ENCODE assay signal across 8 cellular contexts in the genomic region with DNA sequence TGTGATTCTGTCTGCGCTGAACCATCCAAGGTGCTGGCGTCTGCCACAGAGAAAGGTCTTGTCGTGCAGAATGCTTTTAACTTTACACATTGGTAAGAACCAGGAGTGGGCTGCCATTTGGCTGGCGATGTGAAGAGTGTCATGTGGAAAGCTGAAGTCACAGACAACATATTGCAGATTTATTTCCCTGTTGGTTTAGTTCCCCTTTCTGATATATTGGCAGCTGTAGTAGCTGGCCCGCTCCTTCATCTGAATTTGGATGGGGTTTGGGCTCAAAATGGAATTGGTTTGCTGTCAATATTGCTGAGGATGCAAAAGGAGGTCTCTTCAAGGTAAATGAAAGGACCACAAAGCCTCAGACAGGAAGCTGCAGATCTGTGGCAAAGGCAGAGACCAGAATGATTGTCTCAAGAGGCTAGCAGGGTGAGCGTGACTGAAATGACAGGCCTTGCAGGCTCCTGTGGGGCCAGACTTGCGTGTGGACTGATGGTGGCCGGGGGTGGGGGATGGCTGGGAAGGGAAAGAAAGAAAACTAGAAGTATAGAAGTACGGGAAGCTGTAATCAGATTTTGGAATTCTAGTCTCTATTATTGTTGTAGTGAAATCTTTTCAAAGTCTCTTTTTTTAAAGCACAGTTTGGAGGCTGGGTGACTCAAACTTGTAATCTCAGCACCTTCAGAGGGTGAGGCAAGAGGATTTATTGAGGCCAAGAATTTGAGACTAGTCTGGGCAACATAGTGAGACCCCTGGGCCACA. TPM values are rescaled to one million over a fixed set of nuclear protein-coding genes. Genes with fewer than 3 reads are reported as not detected.
DNase-seq lines count a peak whose midpoint lies in the region; ATAC-seq and TF ChIP-seq lines count a peak whose summit lies in the region.

No MANE protein-coding gene starts in this region.

- no peak overlapping the region for H4K8ac ChIP-seq in trophoblast cell (ENCODE audit: low read depth, low read length)

- no peak overlapping the region for H3K23ac ChIP-seq in trophoblast cell (ENCODE audit: low read length)

- H2BK120ac ChIP-seq in trophoblast cell (ENCODE audit: insufficient read depth, low read length, poor library complexity), result no peak overlapping the region

- no peak overlapping the region for H2BK5ac ChIP-seq in trophoblast cell (ENCODE audit: low read depth, low read length, poor library complexity)

- no peak for TF ChIP-seq EP300 in upper lobe of left lung (IDR thresholded peaks at IDR 0.05)

- H3K4me2 ChIP-seq in MM.1S (ENCODE audit: low read depth, low read length) (peak overlapping the region; percentile 27; the same call in 1 of the 2 replicates), trophoblast cell (ENCODE audit: low read length) (no peak overlapping the region)

- H3K9me3 Mint-ChIP-seq in activated naive CD8-positive, alpha-beta T cell treated with anti-CD3 and anti-CD28 coated beads, Interleukin-2, amount 10 ng/mL, durations not matched to agents 7 days and 5 days, result peaks cover 4% of the 10 kb centered on the region

- H3F3A ChIP-seq in MM.1S (ENCODE audit: insufficient read depth, low read length), result peaks cover 15% of the 10 kb centered on the region

- peak overlapping the region; percentile 32; the same call in 1 of the 2 replicates for H3K27ac ChIP-seq in MM.1S (ENCODE audit: low read length)
- H3K27ac ChIP-seq in upper lobe of left lung, result peak overlapping the region in 3 of 4 donors; percentile 0 to 56 (median 52)
- no peak overlapping the region for H3K27ac ChIP-seq in trophoblast cell (ENCODE audit: low read depth, low read length)
- H3K27ac ChIP-seq in uterus, result no peak overlapping the region

- H2AK5ac ChIP-seq in trophoblast cell (ENCODE audit: low read length), result no peak overlapping the region

- H3K79me2 ChIP-seq in MM.1S (ENCODE audit: low read length) (no peaks in the 10 kb centered on the region), trophoblast cell (ENCODE audit: control insufficient read depth, insufficient read depth, low read length, poor library complexity) (no peaks in the 10 kb centered on the region)

- H3K9ac ChIP-seq in MM.1S (ENCODE audit: low read length) (no peak overlapping the region), trophoblast cell (ENCODE audit: low read length) (no peak overlapping the region)

- no peak for TF ChIP-seq CTCF in MM.1S (IDR thresholded peaks at IDR 0.05; ENCODE audit: low read length)
- TF ChIP-seq CTCF in upper lobe of left lung (IDR thresholded peaks at IDR 0.05), result no peak
- TF ChIP-seq CTCF in uterus (IDR thresholded peaks at IDR 0.05), result no peak

- H3K27me3 Mint-ChIP-seq in activated naive CD8-positive, alpha-beta T cell treated with anti-CD3 and anti-CD28 coated beads, Interleukin-2, amount 10 ng/mL, durations not matched to agents 7 days and 5 days, result no peaks in the 10 kb centered on the region

- H3K18ac ChIP-seq in trophoblast cell (ENCODE audit: low read length), result no peak overlapping the region

- peaks cover 21% of the 10 kb centered on the region for H3K4me1 ChIP-seq in MM.1S (ENCODE audit: low read length)
- peaks cover 3 to 9% (median 5%) of the 10 kb centered on the region in 4 donors for H3K4me1 ChIP-seq in upper lobe of left lung
- no peaks in the 10 kb centered on the region for H3K4me1 ChIP-seq in trophoblast cell (ENCODE audit: control insufficient read depth in 1 of 2, insufficient read depth in 2 of 2, low read length in 2 of 2)
- no peaks in the 10 kb centered on the region for H3K4me1 ChIP-seq in uterus

- peaks cover 60% of the 10 kb centered on the region for H3K4me1 Mint-ChIP-seq in activated naive CD8-positive, alpha-beta T cell treated with anti-CD3 and anti-CD28 coated beads, Interleukin-2, amount 10 ng/mL, durations not matched to agents 7 days and 5 days

- no peak overlapping the region for H3K14ac ChIP-seq in trophoblast cell (ENCODE audit: low read length)

- TF ChIP-seq POLR2A in upper lobe of left lung (IDR thresholded peaks at IDR 0.05) (peak in 1 of 4 donors; percentile 31), uterus (IDR thresholded peaks at IDR 0.05) (no peak)

- H3K36me3 Mint-ChIP-seq in activated naive CD8-positive, alpha-beta T cell treated with anti-CD3 and anti-CD28 coated beads, Interleukin-2, amount 10 ng/mL, durations not matched to agents 7 days and 5 days, result peaks cover 25% of the 10 kb centered on the region

- intact Hi-C loops in uterus (cut with DNase I; ENCODE audit: low total_unique reads), result no loop called here

- WGBS in upper lobe of left lung, 2 donors, result 66 to 84% methylated on average over 9 of the region's 9 CpGs
- no CpG with 5 or more reads among the region's 9 CpGs for WGBS in trophoblast cell (ENCODE audit: extremely low coverage, insufficient coverage, insufficient read length)

- H3K36me3 ChIP-seq in MM.1S (replicated peaks; ENCODE audit: insufficient read depth, low read length) (no peaks in the 10 kb centered on the region), upper lobe of left lung (no peaks in the 10 kb centered on the region), trophoblast cell (ENCODE audit: control insufficient read depth in 1 of 2, insufficient read depth in 2 of 2, low read length in 2 of 2) (no peaks in the 10 kb centered on the region), uterus (no peaks in the 10 kb centered on the region)

- H3K27me3 ChIP-seq in MM.1S (replicated peaks; ENCODE audit: insufficient read depth, low read length), result no peaks in the 10 kb centered on the region
- no peaks in the 10 kb centered on the region for H3K27me3 ChIP-seq in upper lobe of left lung
- H3K27me3 ChIP-seq in trophoblast cell (ENCODE audit: insufficient read depth, low read length), result no peaks in the 10 kb centered on the region
- H3K27me3 ChIP-seq in uterus, result no peaks in the 10 kb centered on the region

- no peaks in the 10 kb centered on the region for H3K9me3 ChIP-seq in MM.1S (replicated peaks; ENCODE audit: insufficient read depth, low read length)
- H3K9me3 ChIP-seq in upper lobe of left lung, result no peaks in the 10 kb centered on the region
- no peaks in the 10 kb centered on the region for H3K9me3 ChIP-seq in trophoblast cell (ENCODE audit: insufficient read depth, low read depth, low read length)
- no peaks in the 10 kb centered on the region for H3K9me3 ChIP-seq in uterus

- no peak overlapping the region for H4K91ac ChIP-seq in trophoblast cell (ENCODE audit: low read depth, low read length)

- no peaks in the 10 kb centered on the region for H4K20me1 ChIP-seq in MM.1S (ENCODE audit: insufficient read depth, low read length)

- H2AFZ ChIP-seq in MM.1S (ENCODE audit: low read length) (peak overlapping the region; percentile 50; the same call in 1 of the 2 replicates), trophoblast cell (ENCODE audit: insufficient read depth, low read length, poor library complexity) (no peak overlapping the region)

- no peak overlapping the region for H2BK12ac ChIP-seq in trophoblast cell (ENCODE audit: low read length)

- no peak overlapping the region for H3K4ac ChIP-seq in trophoblast cell (ENCODE audit: low read depth, low read length)

- H3K27ac Mint-ChIP-seq in activated naive CD8-positive, alpha-beta T cell treated with anti-CD3 and anti-CD28 coated beads, Interleukin-2, amount 10 ng/mL, durations not matched to agents 7 days and 5 days, result peak overlapping the region; percentile 93

- H3K9me2 ChIP-seq in MM.1S (replicated peaks; ENCODE audit: insufficient read depth, low read length), result no peaks in the 10 kb centered on the region

- ATAC-seq in GM18517 (IDR thresholded peaks at IDR 0.05; ENCODE audit: unreplicated experiment), result peak; percentile 84
- ATAC-seq in GM21737 (IDR thresholded peaks at IDR 0.05; ENCODE audit: unreplicated experiment), result peak; percentile 91
- peak; percentile 86 for ATAC-seq in activated naive CD8-positive, alpha-beta T cell treated with anti-CD3 and anti-CD28 coated beads, Interleukin-2, amount 10 ng/mL, durations not matched to agents 7 days and 5 days (ENCODE audit: low read depth)
- peak in 1 of 2 donors; percentile 71 for ATAC-seq in upper lobe of left lung (ENCODE audit: low FRiP score in 2 of 2)

- peak overlapping the region; percentile 76 for H3K4me3 Mint-ChIP-seq in activated naive CD8-positive, alpha-beta T cell treated with anti-CD3 and anti-CD28 coated beads, Interleukin-2, amount 10 ng/mL, durations not matched to agents 7 days and 5 days

- no peaks in the 10 kb centered on the region for H3K79me1 ChIP-seq in trophoblast cell (ENCODE audit: low read length)

- no peak overlapping the region for H4K12ac ChIP-seq in trophoblast cell (ENCODE audit: low read depth, low read length)

- POLR2A ChIA-PET in activated naive CD8-positive, alpha-beta T cell treated with anti-CD3 and anti-CD28 coated beads, Interleukin-2, amount 10 ng/mL, durations not matched to agents 7 days and 5 days (lab: Charles Lee), result interaction anchor here (0.6 to 3.0 kb wide), 6 partner anchors 14 to 994 kb away, joined by 3 to 20 read pairs (median 8); a partner anchor contains a TSS

- DNase-seq in MM.1S (peak; percentile 86), upper lobe of left lung (peak in 1 of 2 donors; percentile 26), trophoblast cell (no peak), NCI-H2196 (lab: John Stamatoyannopoulos, UW; ENCODE audit: unreplicated experiment) (no peak), uterus (no peak)
- DNase-seq in activated naive CD8-positive, alpha-beta T cell treated with anti-CD3 and anti-CD28 coated beads, Interleukin-2, amount 10 ng/mL, durations not matched to agents 7 days and 5 days, result peak; percentile 58

- H3K4me3 ChIP-seq in MM.1S (ENCODE audit: low read length) (no peak overlapping the region), upper lobe of left lung (no peak overlapping the region), trophoblast cell (ENCODE audit: low read depth, low read length) (no peak overlapping the region), uterus (no peak overlapping the region)

RNA-seq across cellular contexts. Expression of a gene that starts 25.1 kb away (rescaled TPM):
- total RNA-seq in activated naive CD8-positive, alpha-beta T cell treated with anti-CD3 and anti-CD28 coated beads, Interleukin-2, amount 10 ng/mL, durations not matched to agents 7 days and 5 days, result under 1 TPM; 0.57 to 0.69 TPM
- total RNA-seq in upper lobe of left lung (1 to 10 TPM in 5 of 6 donors, under 1 TPM in 1; 1.00 to 4.8 (median 1.9) TPM), uterus (under 1 TPM in 3 of 4 donors, not detected in 1; 0.37 to 0.83 (median 0.59) TPM)
- not detected in 2 replicates for polyA plus RNA-seq in trophoblast cell (2013)

Comparison
In these comparisons a context has a peak if more than half of its experiments do, and no peak if none do; other contexts are left out.
1. DNase-seq: peak in MM.1S (single experiment) and activated naive CD8-positive, alpha-beta T cell treated with anti-CD3 and anti-CD28 coated beads, Interleukin-2, amount 10 ng/mL, durations not matched to agents 7 days and 5 days (single experiment); none in trophoblast cell (0 of 2), NCI-H2196 (single experiment) and uterus (0 of 2).
2. H3K27ac ChIP-seq: peak in MM.1S (single experiment) and upper lobe of left lung (3 of 4); none in trophoblast cell (single experiment) and uterus (0 of 2).